33 cellular contexts compared by ENCODE assay signal in genomic region chr18:49588171-49588570, GRCh38. TPM values are rescaled to one million over a fixed set of nuclear protein-coding genes. Genes with fewer than 3 reads are reported as not detected.
"Had no signal": no experiment of that assay in that cellular context is flagged by ENCODE, and none has a peak within 500 bp of the region (broad histone marks: within the 10 kb centered on the region; RNA-seq: fewer than 3 reads in every experiment).

No MANE protein-coding gene starts in this region.

- H3K36me3 ChIP-seq: adrenal gland, ascending aorta, brain microvascular endothelial cell, breast epithelium, cardiac muscle cell had no signal

- H3K27ac ChIP-seq: adrenal gland, ascending aorta, body of pancreas, brain microvascular endothelial cell, breast epithelium, cardiac muscle cell had no signal

- FAIRE-seq: astrocyte had no signal

- H3K27me3 ChIP-seq: adrenal gland, ascending aorta, body of pancreas, brain microvascular endothelial cell, breast epithelium, cardiac muscle cell had no signal

- H3K4me3 ChIP-seq: adrenal gland, ascending aorta, body of pancreas, breast epithelium, cardiac muscle cell had no signal

- H3K9me3 ChIP-seq: adrenal gland, ascending aorta, body of pancreas, breast epithelium had no signal

- DNase-seq: activated effector memory CD4-positive, alpha-beta T cell treated with anti-CD3 and anti-CD28 coated beads, Interleukin-2, amount 50 U/mL, for 16 hours; activated effector memory CD4-positive, alpha-beta T cell treated with Interleukin-2 at 50 U/mL for 16 hours; activated gamma-delta T cell; activated gamma-delta T cell treated with Interleukin-2 at 50 U/mL for 16 hours; activated naive CD4-positive, alpha-beta T cell; activated naive CD4-positive, alpha-beta T cell treated with anti-CD3 and anti-CD28 coated beads for 36 hours; activated naive CD4-positive, alpha-beta T cell treated with anti-CD3 and anti-CD28 coated beads, Interleukin-2, amount 10 ng/mL, durations not matched to agents 7 days and 5 days; activated naive CD4-positive, alpha-beta T cell treated with anti-CD3 and anti-CD28 coated beads, Interleukin-2, amount 50 U/mL, for 16 hours; activated naive CD4-positive, alpha-beta T cell treated with Interleukin-2 at 50 U/mL for 16 hours; activated naive CD8-positive, alpha-beta T cell treated with anti-CD3 and anti-CD28 coated beads for 36 hours; activated naive CD8-positive, alpha-beta T cell treated with anti-CD3 and anti-CD28 coated beads, Interleukin-2, amount 10 ng/mL, durations not matched to agents 7 days and 5 days; activated naive CD8-positive, alpha-beta T cell treated with anti-CD3 and anti-CD28 coated beads, Interleukin-2, amount 50 U/mL, for 24 hours; activated T-cell treated with anti-CD3 and anti-CD28 coated beads for 4 hours; activated T-cell treated with anti-CD3 and anti-CD28 coated beads, Interleukin-2, amount 50 U/mL, for 1 hour; activated T-cell treated with anti-CD3 and anti-CD28 coated beads, Interleukin-2, amount 50 U/mL, for 24 hours; activated T-cell treated with anti-CD3 and anti-CD28 coated beads, Interleukin-2, amount 50 U/mL, for 4 hours; activated T-cell treated with anti-CD3 and anti-CD28 coated beads, Interleukin-2, amount 50 U/mL, for 48 hours; activated T-cell treated with anti-CD3 and anti-CD28 coated beads, Interleukin-2, amount 50 U/mL, for 72 hours; adrenal gland; amniotic stem cell; amygdala; anterior cingulate cortex; aorta; body of pancreas; brain microvascular endothelial cell; caudate nucleus; central memory CD4-positive, alpha-beta T cell; cerebellar nuclear complex had no signal

- H3K4me1 ChIP-seq: adrenal gland, ascending aorta, breast epithelium had no signal

RNA-seq across cellular contexts. Expression of gene LIPG, which starts 26.3 kb away (rescaled TPM):
- total RNA-seq: activated T-helper 17 cell treated with anti-CD3 and anti-CD28 coated beads, Interleukin-2, amount 50 U/mL, for 72 hours had no signal
